18 cellular contexts compared by ENCODE assay signal in the genomic region with DNA sequence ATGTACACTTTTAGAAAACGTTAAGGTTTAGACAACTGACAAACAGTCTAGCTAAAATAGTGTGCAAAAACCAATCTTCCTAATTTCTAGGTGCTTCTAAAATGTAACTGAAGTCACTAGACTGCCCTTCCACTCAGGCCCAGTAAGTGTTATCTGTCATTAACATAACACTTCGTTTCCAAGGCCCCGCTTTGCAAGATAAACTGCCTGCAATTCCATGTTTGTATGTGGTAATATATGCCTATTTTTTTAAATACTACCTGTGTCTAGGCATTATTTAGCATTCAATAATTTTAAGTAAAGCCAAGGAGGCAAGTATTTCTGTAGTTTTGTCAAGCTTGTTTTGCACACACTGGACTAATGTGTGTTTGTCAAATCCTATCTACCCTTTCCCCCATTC. TPM values are rescaled to one million over a fixed set of nuclear protein-coding genes. Genes with fewer than 3 reads are reported as not detected.
DNase-seq lines count a peak whose midpoint lies in the region; ATAC-seq, FAIRE-seq and TF ChIP-seq lines count a peak whose summit lies in the region.
"Had no signal": no experiment of that assay in that cellular context is flagged by ENCODE, and none has a peak within 500 bp of the region (broad histone marks: within the 10 kb centered on the region; RNA-seq: fewer than 3 reads in every experiment).

No MANE protein-coding gene starts in this region.

- CTCF ChIA-PET in HEK293 (lab: Yijun Ruan, JAX): interaction anchor here (0.6 to 1.5 kb wide), 2 partner anchors 38 to 222 kb away, joined by 3 to 4 read pairs; no protein-coding TSS in a partner anchor

- TF ChIP-seq POLR2A in gastrocnemius medialis (IDR thresholded peaks at IDR 0.05) (no peak), vagina (IDR thresholded peaks at IDR 0.05) (no peak)

- H4K20me1 ChIP-seq in fibroblast of lung (ENCODE audit: control insufficient read depth, extremely low read depth, insufficient read depth, low read length): peaks cover 4% of the 10 kb centered on the region

- in situ Hi-C loops in gastrocnemius medialis (cut with MboI; ENCODE audit: low sequenced_read_pairs in 4 of 4): no loop called here

- intact Hi-C loops in gastrocnemius medialis (cut with DNase I; ENCODE audit: low total_unique reads): no loop called here
- intact Hi-C loops in vagina (cut with DNase I): no loop called here

- no peaks in the 10 kb centered on the region for H3K27me3 ChIP-seq in fibroblast of lung (ENCODE audit: control insufficient read depth, insufficient read depth, low read length)
- no peaks in the 10 kb centered on the region for H3K27me3 ChIP-seq in gastrocnemius medialis
- H3K27me3 ChIP-seq in vagina: no peaks in the 10 kb centered on the region
- H3K27me3 ChIP-seq: gastroesophageal sphincter, sigmoid colon had no signal

- no peaks in the 10 kb centered on the region for H3K36me3 ChIP-seq in HEK293 (ENCODE audit: control insufficient read depth in 2 of 2, insufficient read depth in 1 of 2, low read length in 2 of 2)
- H3K36me3 ChIP-seq in fibroblast of lung (ENCODE audit: control insufficient read depth, insufficient read depth, low read length): no peaks in the 10 kb centered on the region
- no peaks in the 10 kb centered on the region for H3K36me3 ChIP-seq in gastrocnemius medialis
- no peaks in the 10 kb centered on the region for H3K36me3 ChIP-seq in vagina
- H3K36me3 ChIP-seq: gastroesophageal sphincter, sigmoid colon had no signal

- H3K4me1 ChIP-seq in HEK293 (ENCODE audit: control insufficient read depth, insufficient read depth, low read length) (peaks cover 20% of the 10 kb centered on the region), fibroblast of lung (ENCODE audit: control insufficient read depth, extremely low read depth, insufficient read depth, low read length) (peaks cover 4% of the 10 kb centered on the region), gastrocnemius medialis (peaks cover 71 to 75% of the 10 kb centered on the region in 2 donors), vagina (peaks cover 49% of the 10 kb centered on the region)

- H3K9ac ChIP-seq in fibroblast of lung (ENCODE audit: insufficient read depth, low read length): no peak overlapping the region

- ATAC-seq in gastrocnemius medialis: no peak
- no peak for ATAC-seq in HG03097 (IDR thresholded peaks at IDR 0.05; ENCODE audit: low FRiP score, unreplicated experiment)
- ATAC-seq: gastroesophageal sphincter had no signal

- H3K9me3 ChIP-seq in HEK293 (ENCODE audit: control insufficient read depth, insufficient read depth, low read depth, low read length): no peaks in the 10 kb centered on the region
- H3K9me3 ChIP-seq in fibroblast of lung (ENCODE audit: control insufficient read depth, insufficient read depth, low read depth, low read length): no peaks in the 10 kb centered on the region
- H3K9me3 ChIP-seq in gastrocnemius medialis: no peaks in the 10 kb centered on the region
- H3K9me3 ChIP-seq in vagina: no peaks in the 10 kb centered on the region
- H3K9me3 ChIP-seq: gastroesophageal sphincter, sigmoid colon had no signal

- POLR2A ChIA-PET in HEK293 (lab: Yijun Ruan, JAX): interaction anchor here (0.6 to 0.8 kb wide), 2 partner anchors 157 to 254 kb away, joined by 3 to 4 read pairs; no protein-coding TSS in a partner anchor

- H2AFZ ChIP-seq in fibroblast of lung (ENCODE audit: low read length): no peak overlapping the region

- no peak overlapping the region for H3K27ac ChIP-seq in HEK293 (ENCODE audit: extremely low read depth, low read depth, low read length)
- H3K27ac ChIP-seq in fibroblast of lung (ENCODE audit: insufficient read depth, low read length): no peak overlapping the region
- H3K27ac ChIP-seq in gastrocnemius medialis: peak overlapping the region; percentile 18 to 99 (median 97)
- no peak overlapping the region for H3K27ac ChIP-seq in vagina

- no peak overlapping the region for H3K4me3 ChIP-seq in HEK293 (ENCODE audit: low read depth, low read length)
- peak overlapping the region in 2 of 4 experiments; percentile 36 to 37 for H3K4me3 ChIP-seq in fibroblast of lung (replicated peaks in 1 of 4; ENCODE audit: control extremely low read depth in 1 of 4, insufficient read depth in 1 of 4, low read depth in 3 of 4, low read length in 4 of 4)
- H3K4me3 ChIP-seq in gastrocnemius medialis: no peak overlapping the region
- H3K4me3 ChIP-seq in vagina: no peak overlapping the region
- H3K4me3 ChIP-seq: gastroesophageal sphincter, sigmoid colon had no signal

- DNase-seq in NCI-H69 (lab: John Stamatoyannopoulos, UW): peak; percentile 12
- DNase-seq in fibroblast of lung (ENCODE audit: low read depth in 2 of 2): no peak
- no peak for DNase-seq in gastrocnemius medialis
- no peak for DNase-seq in urothelium cell line (ENCODE audit: low spot score)
- no peak for DNase-seq in vagina (ENCODE audit: extremely low spot score in 2 of 2)
- DNase-seq: activated CD4-positive, alpha-beta memory T cell treated with anti-CD3 and anti-CD28 coated beads for 36 hours; activated gamma-delta T cell; COR-L47; effector CD8-positive, alpha-beta T cell; NCI-H345; sigmoid colon had no signal

- peaks cover 76% of the 10 kb centered on the region for H3K79me2 ChIP-seq in fibroblast of lung (ENCODE audit: control insufficient read depth, insufficient read depth, low read length)

- TF ChIP-seq CTCF in HEK293 (tag by site-specific recombination; IDR thresholded peaks at IDR 0.05) (no peak), fibroblast of lung (conservative IDR thresholded peaks at IDR 0.05 in 1 of 2, IDR thresholded peaks at IDR 0.05 in 1 of 2; ENCODE audit: low read depth in 1 of 2, low read length in 2 of 2) (no peak), gastrocnemius medialis (IDR thresholded peaks at IDR 0.05 in 4 of 5, conservative IDR thresholded peaks at IDR 0.05 in 1 of 5) (no peak), vagina (IDR thresholded peaks at IDR 0.05) (no peak)

- FAIRE-seq in urothelium cell line (lab: Jason Lieb, UNC): no peak
- FAIRE-seq: islet of Langerhans, RCC 7860 had no signal

- H3K4me2 ChIP-seq in fibroblast of lung (ENCODE audit: extremely low read depth, insufficient read depth, low read length): peak overlapping the region; percentile 18

TF ChIP-seq in HEK293, 187 proteins besides CTCF, POLR2A, EP300 and RAD21:
- TF ChIP-seq, protein P1, sequence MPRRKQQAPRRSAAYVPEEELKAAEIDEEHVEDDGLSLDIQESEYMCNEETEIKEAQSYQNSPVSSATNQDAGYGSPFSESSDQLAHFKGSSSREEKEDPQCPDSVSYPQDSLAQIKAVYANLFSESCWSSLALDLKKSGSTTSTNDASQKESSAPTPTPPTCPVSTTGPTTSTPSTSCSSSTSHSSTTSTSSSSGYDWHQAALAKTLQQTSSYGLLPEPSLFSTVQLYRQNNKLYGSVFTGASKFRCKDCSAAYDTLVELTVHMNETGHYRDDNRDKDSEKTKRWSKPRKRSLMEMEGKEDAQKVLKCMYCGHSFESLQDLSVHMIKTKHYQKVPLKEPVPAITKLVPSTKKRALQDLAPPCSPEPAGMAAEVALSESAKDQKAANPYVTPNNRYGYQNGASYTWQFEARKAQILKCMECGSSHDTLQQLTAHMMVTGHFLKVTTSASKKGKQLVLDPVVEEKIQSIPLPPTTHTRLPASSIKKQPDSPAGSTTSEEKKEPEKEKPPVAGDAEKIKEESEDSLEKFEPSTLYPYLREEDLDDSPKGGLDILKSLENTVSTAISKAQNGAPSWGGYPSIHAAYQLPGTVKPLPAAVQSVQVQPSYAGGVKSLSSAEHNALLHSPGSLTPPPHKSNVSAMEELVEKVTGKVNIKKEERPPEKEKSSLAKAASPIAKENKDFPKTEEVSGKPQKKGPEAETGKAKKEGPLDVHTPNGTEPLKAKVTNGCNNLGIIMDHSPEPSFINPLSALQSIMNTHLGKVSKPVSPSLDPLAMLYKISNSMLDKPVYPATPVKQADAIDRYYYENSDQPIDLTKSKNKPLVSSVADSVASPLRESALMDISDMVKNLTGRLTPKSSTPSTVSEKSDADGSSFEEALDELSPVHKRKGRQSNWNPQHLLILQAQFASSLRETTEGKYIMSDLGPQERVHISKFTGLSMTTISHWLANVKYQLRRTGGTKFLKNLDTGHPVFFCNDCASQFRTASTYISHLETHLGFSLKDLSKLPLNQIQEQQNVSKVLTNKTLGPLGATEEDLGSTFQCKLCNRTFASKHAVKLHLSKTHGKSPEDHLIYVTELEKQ (tag by site-specific recombination; IDR thresholded peaks at IDR 0.05; ENCODE audit: borderline replicate concordance): no peak
- TF ChIP-seq ZNF658 (tag by site-specific recombination; IDR thresholded peaks at IDR 0.05) (no peak), ZNF433 (tag by site-specific recombination; IDR thresholded peaks at IDR 0.05; ENCODE audit: low read depth) (no peak), SALL2 (tag by site-specific recombination; IDR thresholded peaks at IDR 0.05; ENCODE audit: borderline replicate concordance) (no peak), ZNF76 (tag by site-specific recombination; IDR thresholded peaks at IDR 0.05; ENCODE audit: borderline replicate concordance, low read depth) (no peak), ZNF335 (tag by site-specific recombination; conservative IDR thresholded peaks at IDR 0.05) (peak; percentile 25)

RNA-seq across cellular contexts. Expression of gene USP32, which starts 3.2 kb away (rescaled TPM):
- total RNA-seq in fibroblast of lung: 61.6 and 82.7 TPM in 2 replicates
- 40.0 and 40.1 TPM in 2 replicates for polyA plus RNA-seq in fibroblast of lung
- polyA plus RNA-seq in fibroblast of lung (2012): 39.8 and 42.1 TPM in 2 replicates
- 20.4 and 45.0 TPM in 2 replicates for polyA minus RNA-seq in fibroblast of lung (ENCODE audit: low replicate concordance)
- 10 to 100 TPM; 44.4 to 83.2 (median 52.5) TPM for total RNA-seq in gastrocnemius medialis
- total RNA-seq in vagina: 63.6 TPM

RNA-seq across cellular contexts. Expression of gene CHCT1, which starts 33.5 kb away (rescaled TPM):
- total RNA-seq in fibroblast of lung: 0.26 TPM in 1 of 2 replicates, not detected in the other
- polyA plus RNA-seq in fibroblast of lung: not detected in 2 replicates
- not detected in 2 replicates for polyA plus RNA-seq in fibroblast of lung (2012)
- not detected in 2 replicates for polyA minus RNA-seq in fibroblast of lung (ENCODE audit: low replicate concordance)
- not detected for total RNA-seq in gastrocnemius medialis
- total RNA-seq in vagina: not detected
- total RNA-seq: activated CD4-positive, alpha-beta memory T cell treated with anti-CD3 and anti-CD28 coated beads for 36 hours; gastroesophageal sphincter; HT1080; sigmoid colon; T-helper 2 cell treated with Interferon-gamma antibody and Interleukin-4, amounts not matched to agents 100 ng/mL and 5 ng/mL, for 36 hours had no signal
- polyA plus RNA-seq: sigmoid colon had no signal

Comparison
In these comparisons a context has a peak if more than half of its experiments do, and no peak if none do; other contexts are left out.
1. H3K27ac ChIP-seq: peak in gastrocnemius medialis (4 of 4); none in HEK293 (single experiment), fibroblast of lung (single experiment) and vagina (single experiment).